Comparison of ENCODE assay signal across 8 cellular contexts in the genomic region with DNA sequence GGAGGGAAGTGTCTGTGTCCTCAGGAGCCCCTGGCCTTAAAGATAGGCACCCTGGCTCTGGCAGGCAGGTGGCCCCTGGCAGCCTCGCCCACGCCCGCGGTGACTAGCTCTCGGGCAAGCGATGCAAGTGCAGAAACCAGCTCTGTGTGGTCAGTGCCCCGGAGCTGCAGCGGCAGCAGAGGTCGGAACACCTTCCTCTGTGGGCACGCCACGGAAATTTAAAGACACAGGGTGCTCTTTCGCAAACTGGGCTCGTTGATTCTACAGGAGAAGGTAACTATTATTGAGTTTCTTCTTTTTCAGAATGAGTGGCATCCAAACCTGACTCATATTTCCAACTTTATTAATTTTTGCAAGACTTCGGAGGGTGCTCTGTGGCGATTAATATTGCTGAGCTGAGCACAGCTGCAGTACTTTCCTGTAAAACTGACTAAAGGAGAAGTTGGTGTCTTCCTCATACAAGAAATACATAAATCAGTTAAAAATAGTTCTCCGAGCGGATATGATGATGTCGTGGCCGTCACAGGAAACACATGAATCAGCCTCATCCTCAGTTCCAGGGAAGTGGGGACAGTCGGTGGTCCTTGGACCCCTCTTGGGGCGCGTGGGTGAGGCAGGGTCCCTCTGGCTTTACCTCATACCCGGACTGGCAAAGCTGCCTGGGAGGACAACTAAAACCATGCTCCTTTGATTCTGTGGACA.
A peak's percentile ranks its signal among the peaks of the same experiment; 100 is the strongest.
DNase-seq lines count a peak whose midpoint lies in the region; ATAC-seq and TF ChIP-seq lines count a peak whose summit lies in the region.

No MANE protein-coding gene starts in this region.

- H3K9me3 Mint-ChIP-seq in activated T-helper 17 cell treated with anti-CD3 and anti-CD28 coated beads, Interleukin-2, amount 50 U/mL, for 72 hours, result no peaks in the 10 kb centered on the region
- H3K9me3 Mint-ChIP-seq in stimulated activated memory B cell treated with anti-CD40 and anti-IgM and Interleukin-4, amounts not matched to agents 10 μg/mL and 1 μg/mL and 100 μg/mL, for 72 hours, result no peaks in the 10 kb centered on the region
- H3K9me3 Mint-ChIP-seq in progenitor cell of endocrine pancreas (ENCODE audit: low read depth), result peaks cover 5% of the 10 kb centered on the region

- peak overlapping the region in 1 of 2 donors; percentile 81 for H3K27ac ChIP-seq in lung (ENCODE audit: low read depth in 1 of 2, low read length in 1 of 2)

- peak; percentile 48 for ATAC-seq in activated T-helper 17 cell treated with anti-CD3 and anti-CD28 coated beads, Interleukin-2, amount 50 U/mL, for 72 hours (replicated peaks)
- ATAC-seq in lung (ENCODE audit: insufficient read depth, low FRiP score) (peak; percentile 51), HG02938 (IDR thresholded peaks at IDR 0.05; ENCODE audit: unreplicated experiment) (no peak)
- peak; percentile 70 for ATAC-seq in stimulated activated memory B cell treated with anti-CD40 and anti-IgM and Interleukin-4, amounts not matched to agents 10 μg/mL and 1 μg/mL and 100 μg/mL, for 72 hours

- no peaks in the 10 kb centered on the region for H3K27me3 Mint-ChIP-seq in activated T-helper 17 cell treated with anti-CD3 and anti-CD28 coated beads, Interleukin-2, amount 50 U/mL, for 72 hours
- no peaks in the 10 kb centered on the region for H3K27me3 Mint-ChIP-seq in stimulated activated memory B cell treated with anti-CD40 and anti-IgM and Interleukin-4, amounts not matched to agents 10 μg/mL and 1 μg/mL and 100 μg/mL, for 72 hours
- H3K27me3 Mint-ChIP-seq in progenitor cell of endocrine pancreas, result no peaks in the 10 kb centered on the region

- H3K36me3 ChIP-seq in lung (ENCODE audit: control insufficient read depth in 2 of 2, insufficient read depth in 2 of 2, low read length in 2 of 2), result no peaks in the 10 kb centered on the region

- no peak overlapping the region for H3K4me3 ChIP-seq in lung

- peak; percentile 19 to 54 for DNase-seq in activated CD4-positive, alpha-beta T cell treated with anti-CD3 and anti-CD28 coated beads for 24 hours (ENCODE audit: low read depth in 2 of 2)
- DNase-seq in activated CD4-positive, alpha-beta T cell treated with anti-CD3 and anti-CD28 coated beads for 1 hour, result no peak
- DNase-seq in lung (ENCODE audit: low spot score) (peak; percentile 57), dedifferentiated amniotic fluid mesenchymal stem cell (ENCODE audit: extremely low spot score) (no peak), progenitor cell of endocrine pancreas (ENCODE audit: low spot score, unreplicated experiment) (no peak)

- H3K9me3 ChIP-seq in lung (ENCODE audit: control insufficient read depth in 2 of 2, insufficient read depth in 1 of 2, low read length in 1 of 2), result no peaks in the 10 kb centered on the region

- 25 to 47% methylated on average over 23 of the region's 23 CpGs for WGBS in lung, 2 donors

- H3K4me1 Mint-ChIP-seq in activated T-helper 17 cell treated with anti-CD3 and anti-CD28 coated beads, Interleukin-2, amount 50 U/mL, for 72 hours, result peaks cover 13% of the 10 kb centered on the region
- peaks cover 47% of the 10 kb centered on the region for H3K4me1 Mint-ChIP-seq in stimulated activated memory B cell treated with anti-CD40 and anti-IgM and Interleukin-4, amounts not matched to agents 10 μg/mL and 1 μg/mL and 100 μg/mL, for 72 hours
- peaks cover 2% of the 10 kb centered on the region for H3K4me1 Mint-ChIP-seq in progenitor cell of endocrine pancreas (ENCODE audit: low read depth)

- peaks cover 5 to 18% of the 10 kb centered on the region in 2 donors for H3K4me1 ChIP-seq in lung (ENCODE audit: control insufficient read depth in 2 of 2, insufficient read depth in 2 of 2, low read length in 2 of 2)

- peak overlapping the region; percentile 82 for H3K4me3 Mint-ChIP-seq in activated T-helper 17 cell treated with anti-CD3 and anti-CD28 coated beads, Interleukin-2, amount 50 U/mL, for 72 hours
- peak overlapping the region; percentile 73 for H3K4me3 Mint-ChIP-seq in stimulated activated memory B cell treated with anti-CD40 and anti-IgM and Interleukin-4, amounts not matched to agents 10 μg/mL and 1 μg/mL and 100 μg/mL, for 72 hours
- no peak overlapping the region for H3K4me3 Mint-ChIP-seq in progenitor cell of endocrine pancreas (ENCODE audit: low read depth)

- no peak for TF ChIP-seq CTCF in lung (IDR thresholded peaks at IDR 0.05; ENCODE audit: control extremely low read depth, extremely low read depth)
- TF ChIP-seq CTCF in progenitor cell of endocrine pancreas (IDR thresholded peaks at IDR 0.05; ENCODE audit: unreplicated experiment), result no peak

- H3K27me3 ChIP-seq in lung (ENCODE audit: control insufficient read depth, insufficient read depth), result no peaks in the 10 kb centered on the region

- peak overlapping the region; percentile 95 for H3K27ac Mint-ChIP-seq in activated T-helper 17 cell treated with anti-CD3 and anti-CD28 coated beads, Interleukin-2, amount 50 U/mL, for 72 hours
- peak overlapping the region; percentile 96 for H3K27ac Mint-ChIP-seq in stimulated activated memory B cell treated with anti-CD40 and anti-IgM and Interleukin-4, amounts not matched to agents 10 μg/mL and 1 μg/mL and 100 μg/mL, for 72 hours
- H3K27ac Mint-ChIP-seq in progenitor cell of endocrine pancreas, result no peak overlapping the region

- no peaks in the 10 kb centered on the region for H3K36me3 Mint-ChIP-seq in activated T-helper 17 cell treated with anti-CD3 and anti-CD28 coated beads, Interleukin-2, amount 50 U/mL, for 72 hours (ENCODE audit: low read depth)
- H3K36me3 Mint-ChIP-seq in stimulated activated memory B cell treated with anti-CD40 and anti-IgM and Interleukin-4, amounts not matched to agents 10 μg/mL and 1 μg/mL and 100 μg/mL, for 72 hours, result no peaks in the 10 kb centered on the region
- H3K36me3 Mint-ChIP-seq in progenitor cell of endocrine pancreas (ENCODE audit: insufficient read depth), result no peaks in the 10 kb centered on the region

Comparison
In these comparisons a context has a peak if more than half of its experiments do, and no peak if none do; other contexts are left out.
1. DNase-seq: peak in activated CD4-positive, alpha-beta T cell treated with anti-CD3 and anti-CD28 coated beads for 24 hours (2 of 2) and lung (single experiment); none in activated CD4-positive, alpha-beta T cell treated with anti-CD3 and anti-CD28 coated beads for 1 hour (single experiment), dedifferentiated amniotic fluid mesenchymal stem cell (single experiment) and progenitor cell of endocrine pancreas (single experiment).